In genomic region chr3:67386446-67386845, GRCh38 we compare ENCODE assay signal across 24 cellular contexts.
DNase-seq lines count a peak whose midpoint lies in the region; ATAC-seq and TF ChIP-seq lines count a peak whose summit lies in the region.
"Had no signal": no experiment of that assay in that cellular context is flagged by ENCODE, and none has a peak within 500 bp of the region (broad histone marks: within the 10 kb centered on the region; RNA-seq: fewer than 3 reads in every experiment).

No MANE protein-coding gene starts in this region.

- POLR2A ChIA-PET in MCF 10A (lab: Yijun Ruan, JAX): no interaction called here

- dilution Hi-C loops in mammary epithelial cell (cut with HindIII; ENCODE audit: low sequenced_read_pairs): no loop called here

- peaks cover 16% of the 10 kb centered on the region for H3K4me1 Mint-ChIP-seq in T-helper 2 cell treated with Interferon-gamma antibody and Interleukin-4, amounts not matched to agents 5 μg/mL and 100 μg/mL, for 36 hours (ENCODE audit: low read depth)
- H3K4me1 Mint-ChIP-seq in MCF 10A (ENCODE audit: insufficient read depth, unreplicated experiment): no peaks in the 10 kb centered on the region

- H3K27ac ChIP-seq in mammary epithelial cell (ENCODE audit: insufficient read depth, low read depth, low read length): no peak overlapping the region
- H3K27ac ChIP-seq: 22Rv1, body of pancreas, hepatocyte, RWPE1, SK-N-MC had no signal

- H3K4me1 ChIP-seq in mammary epithelial cell (ENCODE audit: insufficient read depth, low read length): no peaks in the 10 kb centered on the region
- H3K4me1 ChIP-seq: body of pancreas had no signal

- H3K9me3 Mint-ChIP-seq in T-helper 2 cell treated with Interferon-gamma antibody and Interleukin-4, amounts not matched to agents 5 μg/mL and 100 μg/mL, for 36 hours: peaks cover 3% of the 10 kb centered on the region
- no peaks in the 10 kb centered on the region for H3K9me3 Mint-ChIP-seq in MCF 10A (ENCODE audit: unreplicated experiment)

- intact Hi-C loops in mammary epithelial cell (cut with micrococcal nuclease) (no loop called here), MCF 10A (cut with micrococcal nuclease) (loop anchor here (10.0 kb wide), 1 partner anchor 1488 kb away; no protein-coding TSS in a partner anchor)

- no peak overlapping the region for H3K4me3 Mint-ChIP-seq in T-helper 2 cell treated with Interferon-gamma antibody and Interleukin-4, amounts not matched to agents 5 μg/mL and 100 μg/mL, for 36 hours
- H3K4me3 Mint-ChIP-seq in MCF 10A (ENCODE audit: unreplicated experiment): no peak overlapping the region
- H3K4me3 Mint-ChIP-seq: CD4-positive, CD25-positive, alpha-beta regulatory T cell; naive B cell; T-helper 1 cell treated with Interleukin-12 subunit alpha and Interleukin-12 subunit beta and Interleukin-4 antibody, amounts not matched to agents 30 μg/mL and 1 μg/mL, for 36 hours had no signal

- no peaks in the 10 kb centered on the region for H3K27me3 Mint-ChIP-seq in T-helper 2 cell treated with Interferon-gamma antibody and Interleukin-4, amounts not matched to agents 5 μg/mL and 100 μg/mL, for 36 hours (ENCODE audit: low read depth)
- no peaks in the 10 kb centered on the region for H3K27me3 Mint-ChIP-seq in MCF 10A (ENCODE audit: insufficient read depth, unreplicated experiment)
- H3K27me3 Mint-ChIP-seq: CD4-positive, CD25-positive, alpha-beta regulatory T cell; naive B cell had no signal

- H3K4me2 ChIP-seq in mammary epithelial cell (ENCODE audit: insufficient read depth, low read depth, low read length): no peak overlapping the region
- H3K4me2 ChIP-seq: hepatocyte had no signal

- no peaks in the 10 kb centered on the region for H3K9me3 ChIP-seq in mammary epithelial cell (replicated peaks; ENCODE audit: insufficient read depth, low read length)
- H3K9me3 ChIP-seq: body of pancreas had no signal

- CTCF ChIA-PET in mammary epithelial cell (lab: Charles Lee; ENCODE audit: low non-redundant PET) (no interaction called here), MCF 10A (lab: Yijun Ruan, JAX) (no interaction called here)

- BruUV-seq in mammary epithelial cell (replicated peaks; lab: Mats Ljungman, UMichigan) (no TSS peak), MCF 10A (replicated peaks; lab: Mats Ljungman, UMichigan) (no TSS peak)

- no peak for TF ChIP-seq CTCF in mammary epithelial cell (conservative IDR thresholded peaks at IDR 0.05 in 1 of 2, IDR thresholded peaks at IDR 0.05 in 1 of 2; ENCODE audit: extremely low read depth in 1 of 2, insufficient read depth in 1 of 2, low read depth in 1 of 2, low read length in 2 of 2)
- no peak for TF ChIP-seq CTCF in MCF 10A (IDR thresholded peaks at IDR 0.05; ENCODE audit: unreplicated experiment)
- no peak for TF ChIP-seq CTCF in epithelial cell of esophagus (IDR thresholded peaks at IDR 0.05; ENCODE audit: insufficient read depth, low read depth, low read length, missing control alignments)

- no peak overlapping the region for H3K9ac ChIP-seq in mammary epithelial cell (ENCODE audit: insufficient read depth, low read length)

- no peak overlapping the region for H2AFZ ChIP-seq in mammary epithelial cell (ENCODE audit: low read depth, low read length)
- H2AFZ ChIP-seq: hepatocyte had no signal

- ATAC-seq in HG03432 (IDR thresholded peaks at IDR 0.05; ENCODE audit: unreplicated experiment): no peak
- ATAC-seq: body of pancreas, HCT116 had no signal

- H3K27me3 ChIP-seq in mammary epithelial cell (ENCODE audit: insufficient read depth, low read length): no peaks in the 10 kb centered on the region
- H3K27me3 ChIP-seq: body of pancreas, hepatocyte had no signal

- in situ Hi-C loops in mammary epithelial cell (cut with MboI; ENCODE audit: low sequenced_read_pairs in 2 of 2): no loop called here

- H3K27ac Mint-ChIP-seq in T-helper 2 cell treated with Interferon-gamma antibody and Interleukin-4, amounts not matched to agents 5 μg/mL and 100 μg/mL, for 36 hours: no peak overlapping the region
- no peak overlapping the region for H3K27ac Mint-ChIP-seq in MCF 10A (ENCODE audit: low read depth, unreplicated experiment)
- H3K27ac Mint-ChIP-seq: T-helper 1 cell treated with Interleukin-12 subunit alpha and Interleukin-12 subunit beta and Interleukin-4 antibody, amounts not matched to agents 30 μg/mL and 1 μg/mL, for 36 hours had no signal

- WGBS in mammary epithelial cell (ENCODE audit: low coverage, missing lambda C conversion rate): 48% methylated on average over 5 of the region's 5 CpGs

- DNase-seq in T-helper 2 cell treated with Interferon-gamma antibody and Interleukin-4, amounts not matched to agents 5 μg/mL and 100 μg/mL, for 36 hours (ENCODE audit: low spot score): peak; percentile 13
- DNase-seq in T-helper 2 cell (no peak), mammary epithelial cell (peak; percentile 73), MCF 10A (ENCODE audit: unreplicated experiment) (no peak), epithelial cell of esophagus (ENCODE audit: low read depth) (peak; percentile 80), NCI-H2227 (lab: John Stamatoyannopoulos, UW; ENCODE audit: unreplicated experiment) (no peak), NCI-H345 treated with DMSO at 0.1 percent for 48 hours (lab: John Stamatoyannopoulos, UW; ENCODE audit: unreplicated experiment) (no peak)
- DNase-seq: body of pancreas; CD4-positive, CD25-positive, alpha-beta regulatory T cell; effector CD4-positive, alpha-beta T cell; EL; foreskin melanocyte; naive B cell; NCI-H1105 treated with DMSO at 0.1 percent for 48 hours; NCI-H2029; NCI-H226; NCI-H748 treated with DMSO at 0.1 percent for 48 hours had no signal

- H4K20me1 ChIP-seq in mammary epithelial cell (ENCODE audit: insufficient read depth, low read length): no peaks in the 10 kb centered on the region

- peaks cover 28% of the 10 kb centered on the region for H3K36me3 Mint-ChIP-seq in T-helper 2 cell treated with Interferon-gamma antibody and Interleukin-4, amounts not matched to agents 5 μg/mL and 100 μg/mL, for 36 hours (ENCODE audit: low read depth)
- H3K36me3 Mint-ChIP-seq in MCF 10A (ENCODE audit: insufficient read depth, unreplicated experiment): no peaks in the 10 kb centered on the region

- H3K4me3 ChIP-seq in mammary epithelial cell (replicated peaks in 1 of 3; ENCODE audit: insufficient read depth in 1 of 3, low read depth in 2 of 3, low read length in 3 of 3): no peak overlapping the region
- H3K4me3 ChIP-seq in epithelial cell of esophagus (ENCODE audit: low read length): no peak overlapping the region
- H3K4me3 ChIP-seq: body of pancreas, hepatocyte, SK-N-MC had no signal

- H3K79me2 ChIP-seq in mammary epithelial cell (ENCODE audit: insufficient read depth, low read length): no peaks in the 10 kb centered on the region
- H3K79me2 ChIP-seq: hepatocyte had no signal

- H3K36me3 ChIP-seq in mammary epithelial cell (ENCODE audit: insufficient read depth, low read length): no peaks in the 10 kb centered on the region

Comparison
In these comparisons a context has a peak if more than half of its experiments do, and no peak if none do; other contexts are left out.
1. DNase-seq: peak in T-helper 2 cell treated with Interferon-gamma antibody and Interleukin-4, amounts not matched to agents 5 μg/mL and 100 μg/mL, for 36 hours (single experiment), mammary epithelial cell (single experiment) and epithelial cell of esophagus (single experiment); none in T-helper 2 cell (0 of 5), MCF 10A (single experiment), NCI-H2227 (single experiment) and NCI-H345 treated with DMSO at 0.1 percent for 48 hours (single experiment).